Comparison of ENCODE assay signal across 18 cellular contexts in the genomic region with DNA sequence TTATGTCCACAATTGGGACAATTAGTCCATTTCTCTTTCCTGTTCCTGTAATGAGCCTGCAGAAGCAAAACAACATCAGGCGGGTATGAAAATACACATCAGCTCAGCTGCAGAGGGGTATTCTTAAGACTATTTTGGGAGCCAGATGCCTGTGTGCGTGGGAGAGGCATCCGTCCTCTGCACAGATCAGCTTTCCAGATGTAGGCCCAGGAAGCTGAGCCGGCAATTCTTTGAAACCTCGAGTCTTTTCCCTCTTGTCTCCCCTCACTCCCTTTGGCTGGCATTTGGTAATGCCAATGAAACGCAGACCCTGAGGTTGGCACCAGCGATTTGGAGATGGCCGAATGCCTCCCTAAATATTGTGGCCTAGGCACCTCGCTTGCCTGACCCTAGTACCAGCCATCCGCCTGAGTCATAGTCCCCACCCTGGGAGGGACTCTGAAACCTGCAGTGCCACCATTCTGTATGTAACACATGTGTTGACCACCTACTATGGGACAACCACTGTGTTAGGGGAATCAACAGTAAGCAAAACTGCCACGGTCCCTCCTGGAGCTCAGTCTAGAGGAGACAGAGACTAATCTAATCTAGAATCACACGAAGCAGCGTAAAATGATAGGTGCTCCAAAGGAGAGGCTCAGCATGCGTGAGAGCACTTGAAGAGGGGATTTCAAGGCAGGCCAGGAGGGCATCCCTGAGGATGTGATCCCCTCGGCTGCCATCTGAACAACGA.
"Had no signal": no experiment of that assay in that cellular context is flagged by ENCODE, and none has a peak within 500 bp of the region (broad histone marks: within the 10 kb centered on the region; RNA-seq: fewer than 3 reads in every experiment).

No MANE protein-coding gene starts in this region.

- H3K4me1 Mint-ChIP-seq: memory B cell had no signal

- H3K36me3 ChIP-seq: left lung, lower lobe of right lung, right atrium auricular region, sigmoid colon, stomach, thoracic aorta, transverse colon had no signal

- H3K27me3 ChIP-seq: left lung, right atrium auricular region, sigmoid colon, stomach, transverse colon had no signal

- FAIRE-seq: frontal cortex had no signal

- H3K4me3 ChIP-seq: coronary artery, left lung, lower lobe of right lung, right atrium auricular region, sigmoid colon, skin epidermis, stomach, thoracic aorta, transverse colon had no signal

- DNase-seq: effector CD4-positive, alpha-beta T cell; endodermal cell; left lung; lower lobe of right lung; midbrain; sigmoid colon; stimulated activated CD4-positive, alpha-beta T cell treated with anti-CD3 and anti-CD28 coated beads, Interleukin-2, amount 100 ng/mL, for 24 hours; stimulated activated naive CD4-positive, alpha-beta T cell; stomach; substantia nigra; transverse colon had no signal

- H3K4me3 Mint-ChIP-seq: endodermal cell; memory B cell; natural killer cell treated with Interleukin-12 subunit alpha and Interleukin-12 subunit beta and Interleukin-15 and Interleukin-18, amount 100 ng/mL, for 72 hours had no signal

- H3K27ac Mint-ChIP-seq: endodermal cell; memory B cell; natural killer cell treated with Interleukin-12 subunit alpha and Interleukin-12 subunit beta and Interleukin-15 and Interleukin-18, amount 100 ng/mL, for 72 hours had no signal

- ATAC-seq: left lung; lower lobe of right lung; natural killer cell treated with Interleukin-12 subunit alpha and Interleukin-12 subunit beta and Interleukin-15 and Interleukin-18, amount 100 ng/mL, for 72 hours had no signal

- H3K27ac ChIP-seq: coronary artery, left lung, lower lobe of right lung, right atrium auricular region, sigmoid colon, skin epidermis, stomach, thoracic aorta, transverse colon had no signal

- H3K4me1 ChIP-seq: lower lobe of right lung, right atrium auricular region, sigmoid colon, stomach, transverse colon had no signal

- H3K9me3 Mint-ChIP-seq: endodermal cell; memory B cell; natural killer cell treated with Interleukin-12 subunit alpha and Interleukin-12 subunit beta and Interleukin-15 and Interleukin-18, amount 100 ng/mL, for 72 hours had no signal

- H3K36me3 Mint-ChIP-seq: memory B cell; natural killer cell treated with Interleukin-12 subunit alpha and Interleukin-12 subunit beta and Interleukin-15 and Interleukin-18, amount 100 ng/mL, for 72 hours had no signal

- H3K9me3 ChIP-seq: left lung, lower lobe of right lung, right atrium auricular region, sigmoid colon, stomach, thoracic aorta, transverse colon had no signal
